ENCODE assay signal across 1 cellular context in genomic region chr6:75284285-75285155, GRCh38.
A peak's percentile ranks its signal among the peaks of the same experiment; 100 is the strongest.
TF ChIP-seq lines count a peak whose summit lies in the region.

Gene TMEM30A, minus strand, starts transcription at chr6:75284792. Its CDS starts 154 bp downstream, at chr6:75284638.

TF ChIP-seq in WTC11, 78 proteins besides CTCF, POLR2A, EP300 and RAD21 (continued from another document):
- TF ChIP-seq, protein P1, sequence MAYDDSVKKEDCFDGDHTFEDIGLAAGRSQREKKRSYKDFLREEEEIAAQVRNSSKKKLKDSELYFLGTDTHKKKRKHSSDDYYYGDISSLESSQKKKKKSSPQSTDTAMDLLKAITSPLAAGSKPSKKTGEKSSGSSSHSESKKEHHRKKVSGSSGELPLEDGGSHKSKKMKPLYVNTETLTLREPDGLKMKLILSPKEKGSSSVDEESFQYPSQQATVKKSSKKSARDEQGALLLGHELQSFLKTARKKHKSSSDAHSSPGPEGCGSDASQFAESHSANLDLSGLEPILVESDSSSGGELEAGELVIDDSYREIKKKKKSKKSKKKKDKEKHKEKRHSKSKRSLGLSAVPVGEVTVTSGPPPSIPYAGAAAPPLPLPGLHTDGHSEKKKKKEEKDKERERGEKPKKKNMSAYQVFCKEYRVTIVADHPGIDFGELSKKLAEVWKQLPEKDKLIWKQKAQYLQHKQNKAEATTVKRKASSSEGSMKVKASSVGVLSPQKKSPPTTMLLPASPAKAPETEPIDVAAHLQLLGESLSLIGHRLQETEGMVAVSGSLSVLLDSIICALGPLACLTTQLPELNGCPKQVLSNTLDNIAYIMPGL (CRISPR knock-in tag; IDR thresholded peaks at IDR 0.05), result peak; percentile 74; the same call in 1 of the 2 replicates
- TF ChIP-seq ZNF263 (CRISPR knock-in tag; IDR thresholded peaks at IDR 0.05; ENCODE audit: low read depth), result peak; percentile 77
- TF ChIP-seq NFYB (CRISPR knock-in tag; conservative IDR thresholded peaks at IDR 0.05; ENCODE audit: low read depth), result peak; percentile 51; the same call in 1 of the 2 replicates
- TF ChIP-seq CREM (CRISPR knock-in tag; IDR thresholded peaks at IDR 0.05), result peak; percentile 71
- no peak for TF ChIP-seq NR3C1 (CRISPR knock-in tag; conservative IDR thresholded peaks at IDR 0.05; ENCODE audit: low read depth)
- no peak for TF ChIP-seq GRHL2 (CRISPR knock-in tag; IDR thresholded peaks at IDR 0.05; ENCODE audit: insufficient replicate concordance, severe bottlenecking)
- TF ChIP-seq, protein P2, sequence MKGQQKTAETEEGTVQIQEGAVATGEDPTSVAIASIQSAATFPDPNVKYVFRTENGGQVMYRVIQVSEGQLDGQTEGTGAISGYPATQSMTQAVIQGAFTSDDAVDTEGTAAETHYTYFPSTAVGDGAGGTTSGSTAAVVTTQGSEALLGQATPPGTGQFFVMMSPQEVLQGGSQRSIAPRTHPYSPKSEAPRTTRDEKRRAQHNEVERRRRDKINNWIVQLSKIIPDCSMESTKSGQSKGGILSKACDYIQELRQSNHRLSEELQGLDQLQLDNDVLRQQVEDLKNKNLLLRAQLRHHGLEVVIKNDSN (CRISPR knock-in tag; IDR thresholded peaks at IDR 0.05), result peak; percentile 86
- TF ChIP-seq, protein P3, sequence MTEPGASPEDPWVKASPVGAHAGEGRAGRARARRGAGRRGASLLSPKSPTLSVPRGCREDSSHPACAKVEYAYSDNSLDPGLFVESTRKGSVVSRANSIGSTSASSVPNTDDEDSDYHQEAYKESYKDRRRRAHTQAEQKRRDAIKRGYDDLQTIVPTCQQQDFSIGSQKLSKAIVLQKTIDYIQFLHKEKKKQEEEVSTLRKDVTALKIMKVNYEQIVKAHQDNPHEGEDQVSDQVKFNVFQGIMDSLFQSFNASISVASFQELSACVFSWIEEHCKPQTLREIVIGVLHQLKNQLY (CRISPR knock-in tag; IDR thresholded peaks at IDR 0.05), result no peak
- TF ChIP-seq FOXK1 (CRISPR knock-in tag; IDR thresholded peaks at IDR 0.05), result peak; percentile 66; the same call in 1 of the 2 replicates
- TF ChIP-seq KAT7 (CRISPR knock-in tag; IDR thresholded peaks at IDR 0.05; ENCODE audit: borderline replicate concordance), result peak; percentile 92; the same call in 1 of the 2 replicates
- 0 out of 2 replicates have a peak, but pooled peaks have one; percentile 76 for TF ChIP-seq NFE2L1 (CRISPR knock-in tag; IDR thresholded peaks at IDR 0.05)
- TF ChIP-seq ZNF232 (CRISPR knock-in tag; IDR thresholded peaks at IDR 0.05), result peak; percentile 67
- TF ChIP-seq RORB (CRISPR knock-in tag; IDR thresholded peaks at IDR 0.05), result no peak
- TF ChIP-seq, protein P4, sequence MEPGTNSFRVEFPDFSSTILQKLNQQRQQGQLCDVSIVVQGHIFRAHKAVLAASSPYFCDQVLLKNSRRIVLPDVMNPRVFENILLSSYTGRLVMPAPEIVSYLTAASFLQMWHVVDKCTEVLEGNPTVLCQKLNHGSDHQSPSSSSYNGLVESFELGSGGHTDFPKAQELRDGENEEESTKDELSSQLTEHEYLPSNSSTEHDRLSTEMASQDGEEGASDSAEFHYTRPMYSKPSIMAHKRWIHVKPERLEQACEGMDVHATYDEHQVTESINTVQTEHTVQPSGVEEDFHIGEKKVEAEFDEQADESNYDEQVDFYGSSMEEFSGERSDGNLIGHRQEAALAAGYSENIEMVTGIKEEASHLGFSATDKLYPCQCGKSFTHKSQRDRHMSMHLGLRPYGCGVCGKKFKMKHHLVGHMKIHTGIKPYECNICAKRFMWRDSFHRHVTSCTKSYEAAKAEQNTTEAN (CRISPR knock-in tag; IDR thresholded peaks at IDR 0.05), result no peak
- TF ChIP-seq, protein P5, sequence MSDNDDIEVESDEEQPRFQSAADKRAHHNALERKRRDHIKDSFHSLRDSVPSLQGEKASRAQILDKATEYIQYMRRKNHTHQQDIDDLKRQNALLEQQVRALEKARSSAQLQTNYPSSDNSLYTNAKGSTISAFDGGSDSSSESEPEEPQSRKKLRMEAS (CRISPR knock-in tag; IDR thresholded peaks at IDR 0.05), result peak; percentile 83
- TF ChIP-seq ETV6 (CRISPR knock-in tag; IDR thresholded peaks at IDR 0.05), result peak; percentile 87
